In genomic region chr7:95865716-95866371, GRCh38 we compare ENCODE assay signal across 10 cellular contexts.
DNase-seq lines count a peak whose midpoint lies in the region; ATAC-seq, FAIRE-seq and TF ChIP-seq lines count a peak whose summit lies in the region.
"Had no signal": no experiment of that assay in that cellular context is flagged by ENCODE, and none has a peak within 500 bp of the region (broad histone marks: within the 10 kb centered on the region; RNA-seq: fewer than 3 reads in every experiment).

No MANE protein-coding gene starts in this region.

- no peaks in the 10 kb centered on the region for H3K79me2 ChIP-seq in GM12878 (ENCODE audit: control insufficient read depth, insufficient read depth, low read length)

- FAIRE-seq in GM12878 (lab: Jason Lieb, UNC), result no peak

- 42% methylated on average over 9 of the region's 9 CpGs for WGBS in GM12878 (ENCODE audit: insufficient coverage, insufficient replicate concordance, low lambda C conversion rate, missing lambda C conversion rate)

- H3K36me3 Mint-ChIP-seq in nephron progenitor cell (ENCODE audit: low read depth), result no peaks in the 10 kb centered on the region
- no peaks in the 10 kb centered on the region for H3K36me3 Mint-ChIP-seq in activated T-cell treated with anti-CD3 and anti-CD28 coated beads, Interleukin-2, amount 50 U/mL, for 4 hours (ENCODE audit: insufficient read depth)
- no peaks in the 10 kb centered on the region for H3K36me3 Mint-ChIP-seq in activated CD4-positive, alpha-beta T cell treated with anti-CD3 and anti-CD28 coated beads, Interleukin-2, amount 10 ng/mL, durations not matched to agents 24 days and 14 days (ENCODE audit: low read depth)

- no peak overlapping the region for H3K27ac ChIP-seq in GM12878 (ENCODE audit: control insufficient read depth, insufficient read depth)

- in situ Hi-C loops in GM12878 (cut with MboI), result no loop called here

- H3K9me3 Mint-ChIP-seq in nephron progenitor cell, result no peaks in the 10 kb centered on the region
- H3K9me3 Mint-ChIP-seq in activated T-cell treated with anti-CD3 and anti-CD28 coated beads, Interleukin-2, amount 50 U/mL, for 4 hours, result no peaks in the 10 kb centered on the region
- H3K9me3 Mint-ChIP-seq in activated CD4-positive, alpha-beta T cell treated with anti-CD3 and anti-CD28 coated beads, Interleukin-2, amount 10 ng/mL, durations not matched to agents 24 days and 14 days, result no peaks in the 10 kb centered on the region

- no peak for TF ChIP-seq POLR2A in NB4 (IDR thresholded peaks at IDR 0.05; ENCODE audit: extremely low read depth, insufficient read length)
- no peak for TF ChIP-seq POLR2A in GM12878 (IDR thresholded peaks at IDR 0.05; ENCODE audit: low read depth, low read length)

- H3K4me3 Mint-ChIP-seq in nephron progenitor cell, result no peak overlapping the region
- no peak overlapping the region for H3K4me3 Mint-ChIP-seq in activated T-cell treated with anti-CD3 and anti-CD28 coated beads, Interleukin-2, amount 50 U/mL, for 4 hours
- H3K4me3 Mint-ChIP-seq in activated CD4-positive, alpha-beta T cell treated with anti-CD3 and anti-CD28 coated beads, Interleukin-2, amount 10 ng/mL, durations not matched to agents 24 days and 14 days, result no peak overlapping the region

- ATAC-seq in GM12878 (peak; percentile 46), HG03342 (IDR thresholded peaks at IDR 0.05; ENCODE audit: unreplicated experiment) (no peak)
- ATAC-seq in activated T-cell treated with anti-CD3 and anti-CD28 coated beads, Interleukin-2, amount 50 U/mL, for 4 hours, result no peak

- H3K9me3 ChIP-seq in GM12878 (replicated peaks; ENCODE audit: control insufficient read depth, insufficient read depth, low read length), result no peaks in the 10 kb centered on the region

- TF ChIP-seq CTCF in NB4 (IDR thresholded peaks at IDR 0.05; ENCODE audit: low read depth, low read length) (peak; percentile 38), GM12878 (IDR thresholded peaks at IDR 0.05 in 2 of 3, conservative IDR thresholded peaks at IDR 0.05 in 1 of 3; ENCODE audit: control insufficient read depth in 2 of 3, extremely low read depth in 1 of 3, insufficient read depth in 1 of 3, low read depth in 3 of 3, low read length in 3 of 3) (peak in 1 of 3 experiments; percentile 34; a peak in 1 of 6 replicates), nephron progenitor cell (IDR thresholded peaks at IDR 0.05) (peak; percentile 43)

- POLR2A ChIA-PET in GM12878 (lab: Charles Lee), result interaction anchor here (0.7 kb wide), 1 partner anchor 96 kb away, joined by 3 read pairs; no protein-coding TSS in a partner anchor

- H3K4me2 ChIP-seq in GM12878 (ENCODE audit: control insufficient read depth, insufficient read depth), result no peak overlapping the region

- TF ChIP-seq EP300 in GM12878 (IDR thresholded peaks at IDR 0.05; ENCODE audit: borderline replicate concordance in 1 of 2, control insufficient read depth in 1 of 2, low read depth in 2 of 2, low read length in 2 of 2), result no peak

- peak overlapping the region; percentile 68 for H3K27ac Mint-ChIP-seq in nephron progenitor cell
- no peak overlapping the region for H3K27ac Mint-ChIP-seq in activated CD4-positive, alpha-beta T cell treated with anti-CD3 and anti-CD28 coated beads, Interleukin-2, amount 10 ng/mL, durations not matched to agents 24 days and 14 days

- H3K4me1 Mint-ChIP-seq in nephron progenitor cell, result peaks cover 14% of the 10 kb centered on the region
- H3K4me1 Mint-ChIP-seq in activated T-cell treated with anti-CD3 and anti-CD28 coated beads, Interleukin-2, amount 50 U/mL, for 4 hours (ENCODE audit: low read depth), result no peaks in the 10 kb centered on the region
- no peaks in the 10 kb centered on the region for H3K4me1 Mint-ChIP-seq in activated CD4-positive, alpha-beta T cell treated with anti-CD3 and anti-CD28 coated beads, Interleukin-2, amount 10 ng/mL, durations not matched to agents 24 days and 14 days

- no TSS peak for BruUV-seq in GM12878 (replicated peaks; lab: Mats Ljungman, UMichigan)

- RAD21 ChIA-PET in GM12878 (lab: Charles Lee; ENCODE audit: unreplicated experiment), result interaction anchor here (1.2 to 6.6 kb wide), 6 partner anchors 68 to 373 kb away, joined by 3 to 183 read pairs (median 5); no protein-coding TSS in a partner anchor

- peaks cover 4% of the 10 kb centered on the region for H3K27me3 Mint-ChIP-seq in nephron progenitor cell (ENCODE audit: low read depth, poor library complexity)
- no peaks in the 10 kb centered on the region for H3K27me3 Mint-ChIP-seq in activated T-cell treated with anti-CD3 and anti-CD28 coated beads, Interleukin-2, amount 50 U/mL, for 4 hours (ENCODE audit: low read depth)
- no peaks in the 10 kb centered on the region for H3K27me3 Mint-ChIP-seq in activated CD4-positive, alpha-beta T cell treated with anti-CD3 and anti-CD28 coated beads, Interleukin-2, amount 10 ng/mL, durations not matched to agents 24 days and 14 days

- H3K4me1 ChIP-seq in GM12878 (ENCODE audit: control insufficient read depth, insufficient read depth, low read length), result no peaks in the 10 kb centered on the region

- H3K9ac ChIP-seq in GM12878 (ENCODE audit: control insufficient read depth, insufficient read depth, low read length), result no peak overlapping the region

- SMC1A ChIA-PET in GM12878 (lab: Charles Lee; ENCODE audit: uncharacterized antibody, unreplicated experiment), result interaction anchor here (0.7 to 9.4 kb wide), 10 partner anchors 24 to 356 kb away, joined by 3 to 84 read pairs (median 8); no protein-coding TSS in a partner anchor

- CTCF ChIA-PET in GM12878 (lab: Yijun Ruan, JAX), result interaction anchor here (0.8 to 16.1 kb wide), 11 partner anchors 24 to 529 kb away, joined by 3 to 421 read pairs (median 9); no protein-coding TSS in a partner anchor

- H2AFZ ChIP-seq in GM12878 (ENCODE audit: control insufficient read depth, low read depth, low read length), result no peak overlapping the region

- no peak for TF ChIP-seq RAD21 in GM12878 (IDR thresholded peaks at IDR 0.05; ENCODE audit: insufficient read depth, low read depth, low read length)

- H3K36me3 ChIP-seq in GM12878 (ENCODE audit: control insufficient read depth in 2 of 2, insufficient read depth in 2 of 2, low read length in 1 of 2), result no peaks in the 10 kb centered on the region

- H4K20me1 ChIP-seq in GM12878 (ENCODE audit: control insufficient read depth, insufficient read depth), result no peaks in the 10 kb centered on the region

- peak; percentile 32 for DNase-seq in GM04504 (ENCODE audit: low read depth)
- peak; percentile 31 for DNase-seq in NB4 (ENCODE audit: low read depth)
- no peak for DNase-seq in GM12878 (ENCODE audit: low read depth, low spot score)
- no peak for DNase-seq in nephron progenitor cell
- no peak for DNase-seq in 8988T
- no peak for DNase-seq in activated T-cell treated with anti-CD3 and anti-CD28 coated beads, Interleukin-2, amount 50 U/mL, for 4 hours
- DNase-seq in activated CD4-positive, alpha-beta T cell treated with anti-CD3 and anti-CD28 coated beads, Interleukin-2, amount 10 ng/mL, durations not matched to agents 24 days and 14 days, result no peak
- DNase-seq: activated CD4-positive, CD25-positive, alpha-beta regulatory T cell treated with anti-CD3 and anti-CD28 coated beads, Interleukin-2, amount 50 U/mL, for 72 hours; NCI-H345 had no signal

- intact Hi-C loops in GM12878 (cut with micrococcal nuclease; ENCODE audit: unreplicated experiment), result no loop called here
- intact Hi-C loops in activated CD4-positive, alpha-beta T cell treated with anti-CD3 and anti-CD28 coated beads, Interleukin-2, amount 10 ng/mL, durations not matched to agents 24 days and 14 days (cut with micrococcal nuclease), result no loop called here

- no peak overlapping the region for H3K4me3 ChIP-seq in NB4 (ENCODE audit: low read depth, low read length)
- no peak overlapping the region for H3K4me3 ChIP-seq in GM12878

- H3K27me3 ChIP-seq in GM12878 (replicated peaks in 1 of 2; ENCODE audit: control insufficient read depth in 2 of 2, insufficient read depth in 2 of 2, low read length in 1 of 2), result no peaks in the 10 kb centered on the region

TF ChIP-seq in GM12878, 131 proteins besides CTCF, POLR2A, EP300 and RAD21:
- TF ChIP-seq NR2C2 (IDR thresholded peaks at IDR 0.05; ENCODE audit: borderline replicate concordance, control insufficient read depth, insufficient read length, low read depth) (peak; percentile 21), BCLAF1 (IDR thresholded peaks at IDR 0.05) (no peak)

Comparison
In these comparisons a context has a peak if more than half of its experiments do, and no peak if none do; other contexts are left out.
1. DNase-seq: peak in GM04504 (single experiment) and NB4 (single experiment); none in GM12878 (single experiment), nephron progenitor cell (single experiment), 8988T (single experiment), activated T-cell treated with anti-CD3 and anti-CD28 coated beads, Interleukin-2, amount 50 U/mL, for 4 hours (single experiment) and activated CD4-positive, alpha-beta T cell treated with anti-CD3 and anti-CD28 coated beads, Interleukin-2, amount 10 ng/mL, durations not matched to agents 24 days and 14 days (single experiment).